Comparison of ENCODE assay signal across 1 cellular context in genomic region chr5:34474573-34475021, GRCh38.
TF ChIP-seq lines count a peak whose summit lies in the region.

No MANE protein-coding gene starts in this region.

TF ChIP-seq in GM23338, 12 proteins besides CTCF, POLR2A, EP300 and RAD21 (continued from another document):
- TF ChIP-seq ZNF462 (CRISPR knock-in tag; IDR thresholded peaks at IDR 0.05) (no peak), ZNF331 (CRISPR knock-in tag; IDR thresholded peaks at IDR 0.05; ENCODE audit: low read depth) (no peak), CREB1 (CRISPR knock-in tag; IDR thresholded peaks at IDR 0.05; ENCODE audit: low read depth) (no peak), ZNF114 (CRISPR knock-in tag; IDR thresholded peaks at IDR 0.05) (no peak)
TF ChIP-seq in GM23338: peak in this region for 0.
